Comparison of ENCODE assay signal across 23 cellular contexts in the genomic region with DNA sequence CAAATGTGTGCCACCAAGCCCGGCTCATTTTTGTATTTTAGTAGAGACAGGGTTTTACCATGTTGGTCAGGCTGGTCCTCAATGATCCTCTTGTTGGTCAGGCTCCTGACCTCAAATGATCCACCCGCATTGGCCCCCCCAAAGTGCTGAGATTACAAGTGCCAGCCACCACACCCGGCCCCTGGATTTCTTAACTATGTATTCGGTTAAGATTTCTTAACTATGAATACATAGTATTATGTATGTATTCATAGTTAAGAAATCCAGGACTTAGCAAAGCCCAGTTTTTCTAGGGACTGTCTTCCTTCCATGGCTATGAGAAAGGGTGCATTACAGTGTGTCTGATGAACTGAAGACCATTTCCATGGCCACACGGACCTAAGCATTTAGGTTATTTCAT. TPM values are rescaled to one million over a fixed set of nuclear protein-coding genes. Genes with fewer than 3 reads are reported as not detected.
DNase-seq lines count a peak whose midpoint lies in the region; ATAC-seq, FAIRE-seq and TF ChIP-seq lines count a peak whose summit lies in the region.
"Had no signal": no experiment of that assay in that cellular context is flagged by ENCODE, and none has a peak within 500 bp of the region (broad histone marks: within the 10 kb centered on the region; RNA-seq: fewer than 3 reads in every experiment).

No MANE protein-coding gene starts in this region.

- no peaks in the 10 kb centered on the region for H3K36me3 ChIP-seq in BLaER1 treated with 17β-estradiol and CSF1 and Interleukin-3, amounts not matched to agents 10 nM and 100 nM
- no peaks in the 10 kb centered on the region for H3K36me3 ChIP-seq in esophagus (ENCODE audit: control insufficient read depth in 2 of 2, insufficient read depth in 2 of 2, low read length in 1 of 2)
- H3K36me3 ChIP-seq: HAP-1 had no signal

- H3K27ac ChIP-seq in BLaER1 treated with 17β-estradiol and CSF1 and Interleukin-3, amounts not matched to agents 10 nM and 100 nM = no peak overlapping the region
- peak overlapping the region; percentile 85 to 92 for H3K27ac ChIP-seq in esophagus (ENCODE audit: low read depth in 2 of 2, low read length in 1 of 2)
- H3K27ac ChIP-seq: PC-9, SK-N-MC had no signal

- TF ChIP-seq POLR2A in NB4 (IDR thresholded peaks at IDR 0.05; ENCODE audit: extremely low read depth, insufficient read length) = no peak

- no peaks in the 10 kb centered on the region for H3K27me3 ChIP-seq in BLaER1 treated with 17β-estradiol and CSF1 and Interleukin-3, amounts not matched to agents 10 nM and 100 nM
- H3K27me3 ChIP-seq in esophagus (ENCODE audit: control insufficient read depth in 1 of 2, insufficient read depth in 2 of 2, low read length in 2 of 2) = no peaks in the 10 kb centered on the region

- no peak for ATAC-seq in sciatic nerve
- ATAC-seq: GM12878 had no signal

- H4K20me1 ChIP-seq in BLaER1 treated with 17β-estradiol and CSF1 and Interleukin-3, amounts not matched to agents 10 nM and 100 nM = peaks cover 0 to 15% (median 0%) of the 10 kb centered on the region in 11 experiments; a peak in 2 of 22 replicates

- intact Hi-C loops in sciatic nerve (cut with DNase I) = no loop called here

- 80 to 81% methylated on average over 5 of the region's 5 CpGs for WGBS in esophagus, 2 donors

- H3K4me1 ChIP-seq in BLaER1 treated with 17β-estradiol and CSF1 and Interleukin-3, amounts not matched to agents 10 nM and 100 nM = peaks cover 36 to 67% (median 54%) of the 10 kb centered on the region in 10 experiments
- peaks cover 2 to 11% of the 10 kb centered on the region in 2 donors for H3K4me1 ChIP-seq in esophagus (ENCODE audit: control insufficient read depth in 2 of 2, insufficient read depth in 2 of 2, low read length in 1 of 2)

- H3K9me3 ChIP-seq in BLaER1 treated with 17β-estradiol and CSF1 and Interleukin-3, amounts not matched to agents 10 nM and 100 nM (replicated peaks in 1 of 11) = no peaks in the 10 kb centered on the region
- no peaks in the 10 kb centered on the region for H3K9me3 ChIP-seq in esophagus (ENCODE audit: control insufficient read depth in 2 of 2, insufficient read depth in 1 of 2, low read depth in 1 of 2, low read length in 1 of 2)
- H3K9me3 ChIP-seq: HAP-1 had no signal

- no peak overlapping the region for H3K9ac ChIP-seq in BLaER1 treated with 17β-estradiol and CSF1 and Interleukin-3, amounts not matched to agents 10 nM and 100 nM

- peak overlapping the region in 6 of 11 experiments; percentile 76 to 95 (median 87); a peak in 8 of 22 replicates for H3K4me2 ChIP-seq in BLaER1 treated with 17β-estradiol and CSF1 and Interleukin-3, amounts not matched to agents 10 nM and 100 nM

- no peak for FAIRE-seq in GM19239 (lab: Jason Lieb, UNC)
- FAIRE-seq: G401.6, GM12878 had no signal

- DNase-seq in NB4 (ENCODE audit: low read depth) (peak; percentile 65), sciatic nerve (ENCODE audit: low spot score) (peak; percentile 40), germinal center (ENCODE audit: low spot score) (no peak), NCI-H446 (lab: John Stamatoyannopoulos, UW) (no peak), DMS153 (lab: John Stamatoyannopoulos, UW) (no peak), GM19239 (ENCODE audit: insufficient read length, low spot score) (no peak)
- DNase-seq: ACHN; AML-193; CD4-positive, CD25-positive, alpha-beta regulatory T cell; DMS79 treated with DMSO at 0.1 percent for 48 hours; KG1; NCI-H1092; NCI-H146; NCI-H2081; NCI-H510A treated with DMSO at 0.1 percent for 48 hours had no signal

- TF ChIP-seq CTCF in NB4 (IDR thresholded peaks at IDR 0.05; ENCODE audit: low read depth, low read length) = no peak

- no peak overlapping the region for H3K4me3 ChIP-seq in BLaER1 treated with 17β-estradiol and CSF1 and Interleukin-3, amounts not matched to agents 10 nM and 100 nM
- peak overlapping the region; percentile 57 for H3K4me3 ChIP-seq in NB4 (ENCODE audit: low read depth, low read length)
- no peak overlapping the region for H3K4me3 ChIP-seq in esophagus (ENCODE audit: low read depth in 1 of 2, low read length in 2 of 2)
- H3K4me3 ChIP-seq: GM12878, HAP-1, PC-9, SK-N-MC had no signal

RNA-seq across cellular contexts. Expression of a gene that starts 1.7 kb away (rescaled TPM):
- polyA plus RNA-seq in esophagus = under 1 TPM; 0.21 to 0.51 TPM
- total RNA-seq in sciatic nerve = not detected
- total RNA-seq: CD4-positive, CD25-positive, alpha-beta regulatory T cell; GM12878; PC-9; Right ventricle myocardium superior had no signal
- polyA plus RNA-seq: CD4-positive, CD25-positive, alpha-beta regulatory T cell; GM12878 had no signal

RNA-seq across cellular contexts. Expression of a gene that starts 37.3 kb away (rescaled TPM):
- polyA plus RNA-seq in esophagus = 100 to 1,000 TPM; 328 to 334 TPM
- 679 TPM for total RNA-seq in sciatic nerve

Comparison
In these comparisons a context has a peak if more than half of its experiments do, and no peak if none do; other contexts are left out.
1. H3K27ac ChIP-seq: peak in esophagus (2 of 2); none in BLaER1 treated with 17β-estradiol and CSF1 and Interleukin-3, amounts not matched to agents 10 nM and 100 nM (0 of 11).
2. DNase-seq: peak in NB4 (single experiment) and sciatic nerve (single experiment); none in germinal center (single experiment), NCI-H446 (0 of 2), DMS153 (single experiment) and GM19239 (single experiment).